9 cellular contexts compared by ENCODE assay signal in genomic region chr6:12113190-12113578, GRCh38.
DNase-seq lines count a peak whose midpoint lies in the region; ATAC-seq and TF ChIP-seq lines count a peak whose summit lies in the region.
"Had no signal": no experiment of that assay in that cellular context is flagged by ENCODE, and none has a peak within 500 bp of the region (broad histone marks: within the 10 kb centered on the region; RNA-seq: fewer than 3 reads in every experiment).

No MANE protein-coding gene starts in this region.

- POLR2A ChIA-PET in naive thymus-derived CD8-positive, alpha-beta T cell (lab: Charles Lee) = no interaction called here

- peak overlapping the region; percentile 48 for H3K4me3 ChIP-seq in GM12865 (ENCODE audit: low read depth, low read length)
- no peak overlapping the region for H3K4me3 ChIP-seq in adipocyte (ENCODE audit: low read length)
- no peak overlapping the region for H3K4me3 ChIP-seq in gastrocnemius medialis

- H3K9me3 Mint-ChIP-seq in naive thymus-derived CD8-positive, alpha-beta T cell = peaks cover 1 to 17% (median 9%) of the 10 kb centered on the region in 9 donors

- ATAC-seq in HG03442 (IDR thresholded peaks at IDR 0.05; ENCODE audit: unreplicated experiment) = peak; percentile 41
- no peak for ATAC-seq in naive thymus-derived CD8-positive, alpha-beta T cell
- ATAC-seq in gastrocnemius medialis = no peak
- ATAC-seq in left ventricle myocardium superior = no peak

- intact Hi-C loops in gastrocnemius medialis (cut with DNase I; ENCODE audit: low total_unique reads) (no loop called here), left ventricle myocardium superior (cut with micrococcal nuclease) (no loop called here)

- DNase-seq in GM12865 (ENCODE audit: low read depth) (peak; percentile 81), adipocyte (ENCODE audit: low read depth) (peak; percentile 15), GM19238 (ENCODE audit: insufficient read length, low spot score) (no peak), gastrocnemius medialis (no peak), mucosa of gallbladder (ENCODE audit: low spot score) (no peak), left ventricle myocardium superior (no peak)
- DNase-seq in naive thymus-derived CD8-positive, alpha-beta T cell = no peak
- DNase-seq: activated effector memory CD4-positive, alpha-beta T cell treated with anti-CD3 and anti-CD28 coated beads, Interleukin-2, amount 50 U/mL, for 16 hours had no signal

- peak overlapping the region in 3 of 10 donors; percentile 4 to 16 (median 7) for H3K4me3 Mint-ChIP-seq in naive thymus-derived CD8-positive, alpha-beta T cell

- H3K4me1 ChIP-seq in adipocyte (ENCODE audit: control insufficient read depth, insufficient read depth, low read length) (no peaks in the 10 kb centered on the region), gastrocnemius medialis (no peaks in the 10 kb centered on the region)

- peak overlapping the region in 6 of 10 donors; percentile 11 to 82 (median 42) for H3K27ac Mint-ChIP-seq in naive thymus-derived CD8-positive, alpha-beta T cell

- H3K27me3 Mint-ChIP-seq in naive thymus-derived CD8-positive, alpha-beta T cell = no peaks in the 10 kb centered on the region

- peaks cover 26 to 43% (median 34%) of the 10 kb centered on the region in 3 donors for H3K36me3 Mint-ChIP-seq in naive thymus-derived CD8-positive, alpha-beta T cell

- H3K9ac ChIP-seq in adipocyte (ENCODE audit: low read length) = no peak overlapping the region

- no peaks in the 10 kb centered on the region for H3K27me3 ChIP-seq in adipocyte (replicated peaks; ENCODE audit: control insufficient read depth, insufficient read depth, low read length)
- no peaks in the 10 kb centered on the region for H3K27me3 ChIP-seq in gastrocnemius medialis

- no peak overlapping the region for H3K27ac ChIP-seq in gastrocnemius medialis

- TF ChIP-seq CTCF in GM12865 (IDR thresholded peaks at IDR 0.05; ENCODE audit: insufficient read depth, low read depth, low read length, missing control alignments) (no peak), gastrocnemius medialis (IDR thresholded peaks at IDR 0.05 in 4 of 5, conservative IDR thresholded peaks at IDR 0.05 in 1 of 5) (no peak)

- in situ Hi-C loops in gastrocnemius medialis (cut with MboI; ENCODE audit: low sequenced_read_pairs in 4 of 4) = no loop called here

- peaks cover 13% of the 10 kb centered on the region for H3K36me3 ChIP-seq in adipocyte (ENCODE audit: control insufficient read depth, insufficient read depth, low read length, severe bottlenecking)
- H3K36me3 ChIP-seq in gastrocnemius medialis = peaks cover 0 to 2% of the 10 kb centered on the region in 2 donors

- H3K4me1 Mint-ChIP-seq in naive thymus-derived CD8-positive, alpha-beta T cell = peaks cover 35 to 60% (median 57%) of the 10 kb centered on the region in 4 donors

- no peak for TF ChIP-seq POLR2A in gastrocnemius medialis (IDR thresholded peaks at IDR 0.05)

- peaks cover 14% of the 10 kb centered on the region for H3K9me3 ChIP-seq in adipocyte (ENCODE audit: control insufficient read depth, low read length)
- no peaks in the 10 kb centered on the region for H3K9me3 ChIP-seq in gastrocnemius medialis

Comparison
In these comparisons a context has a peak if more than half of its experiments do, and no peak if none do; other contexts are left out.
1. DNase-seq: peak in GM12865 (single experiment) and adipocyte (single experiment); none in naive thymus-derived CD8-positive, alpha-beta T cell (0 of 10), GM19238 (single experiment), gastrocnemius medialis (0 of 2), mucosa of gallbladder (single experiment) and left ventricle myocardium superior (single experiment).